Comparison of ENCODE assay signal across 16 cellular contexts in genomic region chr3:56052219-56052618, GRCh38.
DNase-seq lines count a peak whose midpoint lies in the region; TF ChIP-seq lines count a peak whose summit lies in the region.
"Had no signal": no experiment of that assay in that cellular context is flagged by ENCODE, and none has a peak within 500 bp of the region (broad histone marks: within the 10 kb centered on the region; RNA-seq: fewer than 3 reads in every experiment).

No MANE protein-coding gene starts in this region.

- H3K23ac ChIP-seq in mesenchymal stem cell (ENCODE audit: low read length in 2 of 2): no peak overlapping the region

- no peak overlapping the region for H4K91ac ChIP-seq in mesenchymal stem cell (ENCODE audit: low read length)

- no peak overlapping the region for H2BK120ac ChIP-seq in mesenchymal stem cell (ENCODE audit: low read depth, low read length)

- no peak overlapping the region for H3K27ac Mint-ChIP-seq in nephron progenitor cell
- H3K27ac Mint-ChIP-seq: CD4-positive, alpha-beta T cell had no signal

- no peaks in the 10 kb centered on the region for H3K36me3 Mint-ChIP-seq in nephron progenitor cell (ENCODE audit: low read depth)

- H3K9me3 Mint-ChIP-seq in nephron progenitor cell: no peaks in the 10 kb centered on the region
- H3K9me3 Mint-ChIP-seq: CD4-positive, alpha-beta T cell; H9 had no signal

- no peak overlapping the region for H3K27ac ChIP-seq in mesenchymal stem cell (ENCODE audit: low read length, poor library complexity, severe bottlenecking)
- H3K27ac ChIP-seq: 22Rv1, A549, C4-2B had no signal

- H3K27me3 Mint-ChIP-seq in nephron progenitor cell (ENCODE audit: low read depth, poor library complexity): no peaks in the 10 kb centered on the region

- peaks cover 70% of the 10 kb centered on the region for H3K4me1 Mint-ChIP-seq in nephron progenitor cell

- no peak overlapping the region for H2BK5ac ChIP-seq in mesenchymal stem cell (ENCODE audit: low read depth, low read length, poor library complexity, severe bottlenecking)

- H2BK12ac ChIP-seq in mesenchymal stem cell (ENCODE audit: low read length in 2 of 2): no peak overlapping the region

- no peak for TF ChIP-seq CTCF in nephron progenitor cell (IDR thresholded peaks at IDR 0.05)

- H2AK5ac ChIP-seq in mesenchymal stem cell (ENCODE audit: low read length, severe bottlenecking): no peak overlapping the region

- no peak overlapping the region for H3K18ac ChIP-seq in mesenchymal stem cell (ENCODE audit: low read depth in 1 of 2, low read length in 2 of 2)

- no peaks in the 10 kb centered on the region for H3K9me3 ChIP-seq in mesenchymal stem cell (ENCODE audit: control insufficient read depth, low read length)
- H3K9me3 ChIP-seq: A549 had no signal

- H3K9ac ChIP-seq in mesenchymal stem cell (ENCODE audit: low read length): no peak overlapping the region

- WGBS in mesenchymal stem cell: 90% methylated on average over 4 of the region's 4 CpGs

- peak; percentile 0 for DNase-seq in NCI-H1092 treated with DMSO at 0.1 percent for 48 hours (lab: John Stamatoyannopoulos, UW)
- no peak for DNase-seq in NCI-H1092 (lab: John Stamatoyannopoulos, UW)
- DNase-seq in NCI-H748 treated with DMSO at 0.1 percent for 48 hours (lab: John Stamatoyannopoulos, UW): peak; percentile 37
- DNase-seq in nephron progenitor cell: no peak
- DNase-seq in mesenchymal stem cell: no peak
- no peak for DNase-seq in activated CD4-positive, alpha-beta T cell treated with anti-CD3 and anti-CD28 coated beads, Interleukin-2, amount 50 U/mL, for 4 hours
- DNase-seq: AML-193; Calu3; CD4-positive, alpha-beta T cell; DMS79 treated with DMSO at 0.1 percent for 48 hours; GF-D8; H9 had no signal

- H3K4me1 ChIP-seq in mesenchymal stem cell (ENCODE audit: control insufficient read depth, insufficient read depth, low read depth, low read length): peaks cover 5% of the 10 kb centered on the region
- H3K4me1 ChIP-seq: A549 had no signal

- H3K27me3 ChIP-seq in mesenchymal stem cell (ENCODE audit: control insufficient read depth in 1 of 2, insufficient read depth in 1 of 2, low read length in 2 of 2): peaks cover 0 to 21% of the 10 kb centered on the region in 2 experiments

- no peak overlapping the region for H4K8ac ChIP-seq in mesenchymal stem cell (ENCODE audit: low read length)

- H3K36me3 ChIP-seq in mesenchymal stem cell (ENCODE audit: control insufficient read depth in 1 of 2, insufficient read depth in 2 of 2, low read depth in 1 of 2, low read length in 2 of 2): no peaks in the 10 kb centered on the region

- no peak overlapping the region for H3K4me2 ChIP-seq in mesenchymal stem cell (ENCODE audit: low read length, poor library complexity, severe bottlenecking)
- H3K4me2 ChIP-seq: A549 had no signal

- no peak overlapping the region for H3K14ac ChIP-seq in mesenchymal stem cell (ENCODE audit: low read length in 2 of 2)

- no peak overlapping the region for H3K4ac ChIP-seq in mesenchymal stem cell (ENCODE audit: low read depth in 1 of 2, low read length in 2 of 2)

- no peaks in the 10 kb centered on the region for H3K79me1 ChIP-seq in mesenchymal stem cell (replicated peaks; ENCODE audit: low read length, poor library complexity, severe bottlenecking)

- H3K4me3 Mint-ChIP-seq in nephron progenitor cell: no peak overlapping the region
- H3K4me3 Mint-ChIP-seq: CD4-positive, alpha-beta T cell; H9 had no signal

- H2BK15ac ChIP-seq in mesenchymal stem cell (ENCODE audit: low read depth, poor library complexity, severe bottlenecking): no peak overlapping the region

- H3K4me3 ChIP-seq in mesenchymal stem cell (ENCODE audit: insufficient read depth in 1 of 2, low read depth in 1 of 2, low read length in 2 of 2): no peak overlapping the region
- H3K4me3 ChIP-seq: A549 had no signal

- no peak overlapping the region for H2AFZ ChIP-seq in mesenchymal stem cell (ENCODE audit: low read depth, low read length)

TF ChIP-seq in PFSK-1, 5 proteins besides CTCF, POLR2A, EP300 and RAD21:
- no peak for TF ChIP-seq TAF1 (IDR thresholded peaks at IDR 0.05; ENCODE audit: borderline replicate concordance, insufficient read depth, low read length)
- TF ChIP-seq REST (IDR thresholded peaks at IDR 0.05; ENCODE audit: insufficient read depth in 1 of 2, low read depth in 2 of 2, low read length in 2 of 2): no peak
- TF ChIP-seq POLR2AphosphoS5 (IDR thresholded peaks at IDR 0.05; ENCODE audit: low read depth, low read length): no peak
- TF ChIP-seq FOXP2 (optimal IDR thresholded peaks at IDR 0.05; ENCODE audit: borderline replicate concordance, extremely low read depth, extremely low read length, insufficient read depth): peak; percentile 24
- TF ChIP-seq SIN3A (IDR thresholded peaks at IDR 0.05; ENCODE audit: borderline replicate concordance, insufficient read depth, low read length): no peak

Comparison
In these comparisons a context has a peak if more than half of its experiments do, and no peak if none do; other contexts are left out.
1. DNase-seq: peak in NCI-H1092 treated with DMSO at 0.1 percent for 48 hours (single experiment) and NCI-H748 treated with DMSO at 0.1 percent for 48 hours (single experiment); none in NCI-H1092 (single experiment), nephron progenitor cell (single experiment), mesenchymal stem cell (single experiment) and activated CD4-positive, alpha-beta T cell treated with anti-CD3 and anti-CD28 coated beads, Interleukin-2, amount 50 U/mL, for 4 hours (0 of 2).